In genomic region chr20:34948030-34948429, GRCh38 we compare ENCODE assay signal across 1 cellular context.
TF ChIP-seq lines count a peak whose summit lies in the region.

No MANE protein-coding gene starts in this region.

TF ChIP-seq in HCT116, 20 proteins besides CTCF, POLR2A, EP300 and RAD21 (continued from another document):
- TF ChIP-seq ZBTB33 (IDR thresholded peaks at IDR 0.05; ENCODE audit: extremely low read depth, insufficient replicate concordance, low read length) (no peak), FOSL1 (IDR thresholded peaks at IDR 0.05; ENCODE audit: low read depth) (no peak), ATF3 (IDR thresholded peaks at IDR 0.05) (no peak), EGR1 (IDR thresholded peaks at IDR 0.05; ENCODE audit: low read depth) (no peak), POLR2AphosphoS5 (IDR thresholded peaks at IDR 0.05; ENCODE audit: low read depth, low read length) (no peak), SIN3A (IDR thresholded peaks at IDR 0.05; ENCODE audit: low read depth) (no peak), CEBPB (IDR thresholded peaks at IDR 0.05; ENCODE audit: low read depth) (no peak), REST (IDR thresholded peaks at IDR 0.05; ENCODE audit: low read depth) (no peak), JUND (IDR thresholded peaks at IDR 0.05) (no peak)
